18 cellular contexts compared by ENCODE assay signal in the genomic region with DNA sequence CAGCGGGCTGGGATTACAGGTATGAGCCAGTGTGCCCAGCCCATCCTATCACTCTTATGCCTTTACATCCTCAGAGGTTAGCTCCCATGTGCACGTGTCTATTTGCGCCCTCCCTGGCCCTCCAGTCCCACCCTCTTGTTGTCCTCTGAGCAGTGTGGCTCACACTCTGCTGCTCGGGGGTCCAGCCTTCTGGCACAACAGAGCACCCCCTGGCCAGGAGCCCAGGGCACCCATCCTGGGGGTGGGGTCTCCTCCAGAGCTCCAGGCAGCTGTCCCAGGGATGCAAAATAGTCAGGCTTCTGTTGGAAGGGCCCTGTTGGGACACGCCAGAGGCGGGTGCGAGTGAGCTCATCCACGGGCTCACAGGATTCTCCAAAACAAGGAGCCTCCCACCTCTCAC. TPM values are rescaled to one million over a fixed set of nuclear protein-coding genes. Genes with fewer than 3 reads are reported as not detected.
"Had no signal": no experiment of that assay in that cellular context is flagged by ENCODE, and none has a peak within 500 bp of the region (broad histone marks: within the 10 kb centered on the region; RNA-seq: fewer than 3 reads in every experiment).

No MANE protein-coding gene starts in this region.

- H3K27me3 Mint-ChIP-seq: naive thymus-derived CD4-positive, alpha-beta T cell had no signal

- H3K36me3 ChIP-seq: neural progenitor cell, right lobe of liver, thoracic aorta, upper lobe of left lung had no signal

- H3K36me3 Mint-ChIP-seq: neural progenitor cell had no signal

- H3K4me1 ChIP-seq: neural progenitor cell, psoas muscle, right lobe of liver had no signal

- H3K4me3 ChIP-seq: neural progenitor cell, psoas muscle, right lobe of liver, SK-N-MC, thoracic aorta, upper lobe of left lung had no signal

- H3K9me3 Mint-ChIP-seq: dendritic cell treated with granulocyte-macrophage colony-stimulating factor and Interleukin-4, amounts not matched to agents 40 ng/mL and 50 ng/mL, for 4 days; naive thymus-derived CD4-positive, alpha-beta T cell; neural progenitor cell; T-helper 2 cell treated with Interferon-gamma antibody and Interleukin-4, amounts not matched to agents 5 μg/mL and 100 μg/mL, for 36 hours had no signal

- ATAC-seq: naive thymus-derived CD4-positive, alpha-beta T cell; psoas muscle had no signal

- H3K27ac Mint-ChIP-seq: dendritic cell treated with granulocyte-macrophage colony-stimulating factor and Interleukin-4, amounts not matched to agents 40 ng/mL and 50 ng/mL, for 4 days had no signal

- H2AFZ ChIP-seq: neural progenitor cell had no signal

- H3K4me2 ChIP-seq: neural progenitor cell had no signal

- H3K27ac ChIP-seq: neural progenitor cell, psoas muscle, right lobe of liver, SK-N-MC, thoracic aorta, upper lobe of left lung had no signal

- DNase-seq: activated CD4-positive, alpha-beta T cell treated with anti-CD3 and anti-CD28 coated beads, Interleukin-2, amount 50 U/mL, for 4 hours; activated naive CD4-positive, alpha-beta T cell treated with Interleukin-2 at 50 U/mL for 16 hours; effector CD8-positive, alpha-beta T cell; foreskin fibroblast; mesenchymal stem cell; small intestine; stimulated activated CD4-positive, alpha-beta T cell treated with anti-CD3 and anti-CD28 coated beads, Interleukin-15, amount 100 ng/mL, for 24 hours; stimulated activated CD4-positive, alpha-beta T cell treated with anti-CD3 and anti-CD28 coated beads, Interleukin-2, amount 100 ng/mL, for 48 hours had no signal

- H3K4me3 Mint-ChIP-seq: dendritic cell treated with granulocyte-macrophage colony-stimulating factor and Interleukin-4, amounts not matched to agents 40 ng/mL and 50 ng/mL, for 4 days; naive thymus-derived CD4-positive, alpha-beta T cell; neural progenitor cell; T-helper 2 cell treated with Interferon-gamma antibody and Interleukin-4, amounts not matched to agents 5 μg/mL and 100 μg/mL, for 36 hours had no signal

- H3K9ac ChIP-seq: neural progenitor cell had no signal

- H3K27me3 ChIP-seq: neural progenitor cell, right lobe of liver, upper lobe of left lung had no signal

- H3K9me3 ChIP-seq: psoas muscle, right lobe of liver, thoracic aorta, upper lobe of left lung had no signal

RNA-seq across cellular contexts. Expression of gene GRAP, which starts 30.5 kb away (rescaled TPM):
- total RNA-seq: osteocyte had no signal
